In the genomic region with DNA sequence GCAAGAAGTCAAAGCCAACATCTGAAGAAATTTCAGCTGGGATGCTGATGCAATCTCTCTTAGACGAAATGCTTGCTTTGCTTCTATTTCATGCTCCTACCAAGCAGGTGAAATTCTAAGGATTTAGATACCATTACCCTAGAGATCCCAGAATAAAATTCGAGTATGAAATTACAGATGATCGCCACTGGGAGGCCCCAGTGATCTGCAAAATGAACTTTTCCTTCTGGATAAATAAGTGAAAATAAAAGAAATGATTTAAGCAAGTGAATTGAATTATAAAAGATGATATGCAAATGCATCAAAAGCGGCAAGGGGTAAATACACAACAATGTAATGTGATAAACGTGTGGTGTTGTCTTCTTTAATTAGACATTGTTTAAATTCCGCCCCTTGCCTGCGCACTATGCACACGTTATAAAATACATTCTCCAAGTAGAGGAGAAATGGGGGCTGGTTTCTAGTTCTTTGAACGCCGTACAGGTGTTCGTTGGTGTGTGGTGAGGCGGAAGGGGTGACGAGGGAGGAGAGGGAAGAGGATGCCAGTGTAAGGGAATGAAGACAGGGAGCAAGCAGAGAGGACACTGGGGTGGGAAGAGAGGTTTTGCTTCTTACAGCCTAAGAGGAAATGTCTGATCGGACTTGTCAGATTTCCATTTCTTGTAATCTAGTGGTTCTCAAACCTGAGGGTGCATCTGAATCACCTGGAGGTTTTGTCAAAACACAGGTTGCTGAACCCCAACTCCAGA, we compare ENCODE assay signal across 9 cellular contexts. TPM values are rescaled to one million over a fixed set of nuclear protein-coding genes. Genes with fewer than 3 reads are reported as not detected.
DNase-seq lines count a peak whose midpoint lies in the region; ATAC-seq, FAIRE-seq and TF ChIP-seq lines count a peak whose summit lies in the region.
"Had no signal": no experiment of that assay in that cellular context is flagged by ENCODE, and none has a peak within 500 bp of the region (broad histone marks: within the 10 kb centered on the region; RNA-seq: fewer than 3 reads in every experiment).

No MANE protein-coding gene starts in this region.

- no peaks in the 10 kb centered on the region for H3K9me3 ChIP-seq in Karpas-422 (ENCODE audit: low read length)
- H3K9me3 ChIP-seq in neural cell (ENCODE audit: low read length), result no peaks in the 10 kb centered on the region

- H2AFZ ChIP-seq in Karpas-422 (ENCODE audit: low read length) (no peak overlapping the region), neural cell (ENCODE audit: low read depth, low read length) (no peak overlapping the region)

- H3K9ac ChIP-seq in Karpas-422 (ENCODE audit: low read length) (no peak overlapping the region), neural cell (ENCODE audit: low read length) (no peak overlapping the region)

- in situ Hi-C loops in G401 (cut with HindIII; ENCODE audit: low sequenced_read_pairs), result no loop called here

- no peaks in the 10 kb centered on the region for H3F3A ChIP-seq in neural cell (ENCODE audit: insufficient read depth, low read length, poor library complexity, severe bottlenecking)

- peaks cover 3% of the 10 kb centered on the region for H3K4me1 ChIP-seq in Karpas-422 (ENCODE audit: low read length)

- TF ChIP-seq CTCF in bronchial epithelial cell (IDR thresholded peaks at IDR 0.05; ENCODE audit: insufficient read depth, low read length, severe bottlenecking) (peak; percentile 26), neural cell (IDR thresholded peaks at IDR 0.05; ENCODE audit: poor library complexity, severe bottlenecking) (peak; percentile 68)

- ATAC-seq in HG03139 (IDR thresholded peaks at IDR 0.05; ENCODE audit: unreplicated experiment) (no peak), GM18868 (IDR thresholded peaks at IDR 0.05; ENCODE audit: unreplicated experiment) (no peak)

- peak; percentile 78 for TF ChIP-seq RAD21 in neural cell (conservative IDR thresholded peaks at IDR 0.05)

- peak; percentile 85 for DNase-seq in G401 (ENCODE audit: low spot score)
- peak; percentile 62 for DNase-seq in Karpas-422
- DNase-seq in bronchial epithelial cell (ENCODE audit: low read depth), result peak; percentile 32
- no peak for DNase-seq in frontal cortex (ENCODE audit: low spot score in 2 of 2)
- DNase-seq in Ammon's horn (ENCODE audit: low spot score), result no peak
- DNase-seq: activated CD4-positive, alpha-beta memory T cell treated with anti-CD3 and anti-CD28 coated beads for 36 hours had no signal

- H3K27ac ChIP-seq in Karpas-422 (ENCODE audit: low read length) (no peak overlapping the region), neural cell (ENCODE audit: low read length) (no peak overlapping the region)

- H3K36me3 ChIP-seq in Karpas-422 (ENCODE audit: insufficient read depth, low read length) (no peaks in the 10 kb centered on the region), bronchial epithelial cell (ENCODE audit: control insufficient read depth, insufficient read depth, low read length) (no peaks in the 10 kb centered on the region), neural cell (ENCODE audit: insufficient read depth, low read length) (no peaks in the 10 kb centered on the region)

- H3K4me2 ChIP-seq in Karpas-422 (ENCODE audit: low read depth, low read length, poor library complexity, severe bottlenecking), result no peak overlapping the region
- H3K4me2 ChIP-seq in neural cell (ENCODE audit: low read length), result no peak overlapping the region

- FAIRE-seq in bronchial epithelial cell (lab: Jason Lieb, UNC) (no peak), frontal cortex (lab: Jason Lieb, UNC) (no peak)

- H3K4me3 ChIP-seq in Karpas-422 (ENCODE audit: low read length) (no peak overlapping the region), bronchial epithelial cell (ENCODE audit: low read depth, low read length) (no peak overlapping the region), neural cell (ENCODE audit: low read length) (no peak overlapping the region)

- H3K79me2 ChIP-seq in Karpas-422 (ENCODE audit: low read length) (no peaks in the 10 kb centered on the region), neural cell (replicated peaks; ENCODE audit: insufficient read depth, low read length) (no peaks in the 10 kb centered on the region)

- H3K27me3 ChIP-seq in Karpas-422 (ENCODE audit: low read length) (no peaks in the 10 kb centered on the region), bronchial epithelial cell (ENCODE audit: control insufficient read depth, insufficient read depth, low read length) (no peaks in the 10 kb centered on the region), neural cell (ENCODE audit: insufficient read depth, low read depth, low read length) (no peaks in the 10 kb centered on the region)

- TF ChIP-seq EP300 in neural cell (conservative IDR thresholded peaks at IDR 0.05; ENCODE audit: poor library complexity, severe bottlenecking), result no peak

- H4K20me1 ChIP-seq in Karpas-422 (ENCODE audit: insufficient read depth, low read depth, low read length) (no peaks in the 10 kb centered on the region), neural cell (ENCODE audit: insufficient read depth) (no peaks in the 10 kb centered on the region)

- H3K9me2 ChIP-seq in Karpas-422 (replicated peaks; ENCODE audit: insufficient read depth, low read length), result no peaks in the 10 kb centered on the region
- H3K9me2 ChIP-seq in neural cell (ENCODE audit: insufficient read depth, low read length), result no peaks in the 10 kb centered on the region

TF ChIP-seq in neural cell, 6 proteins besides CTCF, POLR2A, EP300 and RAD21:
- no peak for TF ChIP-seq TAF1 (IDR thresholded peaks at IDR 0.05; ENCODE audit: low read depth)
- peak; percentile 70 for TF ChIP-seq SMC3 (conservative IDR thresholded peaks at IDR 0.05; ENCODE audit: poor library complexity)

RNA-seq across cellular contexts. Expression of a gene that starts 58.0 kb away (rescaled TPM):
- total RNA-seq in G401 (2014; rRNA removed; shearing (Covaris generic)), result 15.9 and 50.2 TPM in 2 replicates
- 43.3 and 45.3 TPM in 2 replicates for total RNA-seq in Karpas-422 (2014; rRNA removed; shearing (Covaris generic); ENCODE audit: low replicate concordance)
- total RNA-seq in bronchial epithelial cell, result 41.3 and 44.9 TPM in 2 replicates
- 43.1 and 67.5 TPM in 2 replicates for polyA plus RNA-seq in neural cell
- 86.2 and 112 TPM in 2 replicates for polyA minus RNA-seq in neural cell
- total RNA-seq in frontal cortex, result 55.8 TPM

Comparison
In these comparisons a context has a peak if more than half of its experiments do, and no peak if none do; other contexts are left out.
1. DNase-seq: peak in G401 (single experiment), Karpas-422 (single experiment) and bronchial epithelial cell (single experiment); none in frontal cortex (0 of 2) and Ammon's horn (single experiment).